In the genomic region with DNA sequence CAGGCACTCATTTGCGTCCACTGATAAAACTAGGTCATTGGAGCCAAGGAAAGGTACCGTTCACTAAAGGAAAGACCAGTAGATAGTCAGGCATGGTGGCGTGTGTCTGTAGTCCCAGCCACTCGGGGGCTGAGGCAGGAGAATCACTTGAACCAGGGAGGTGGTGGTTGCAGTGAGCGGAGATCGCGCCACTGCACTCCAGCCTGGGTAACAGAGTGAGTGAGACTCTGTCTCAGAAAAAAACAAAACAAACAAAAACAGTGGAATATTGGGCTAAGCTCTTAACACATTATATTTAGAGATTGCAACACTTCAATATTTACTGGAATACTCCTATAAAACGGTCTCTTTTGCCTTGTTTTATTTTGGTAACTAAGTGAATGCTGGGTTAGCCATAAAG, we compare ENCODE assay signal across 17 cellular contexts. TPM values are rescaled to one million over a fixed set of nuclear protein-coding genes. Genes with fewer than 3 reads are reported as not detected.
A peak's percentile ranks its signal among the peaks of the same experiment; 100 is the strongest.
DNase-seq lines count a peak whose midpoint lies in the region; ATAC-seq lines count a peak whose summit lies in the region.
"Had no signal": no experiment of that assay in that cellular context is flagged by ENCODE, and none has a peak within 500 bp of the region (broad histone marks: within the 10 kb centered on the region; RNA-seq: fewer than 3 reads in every experiment).

No MANE protein-coding gene starts in this region.

- peak overlapping the region; percentile 66 for H3K4me3 Mint-ChIP-seq in activated naive CD4-positive, alpha-beta T cell treated with anti-CD3 and anti-CD28 coated beads, Interleukin-2, amount 50 U/mL, for 24 hours
- peak overlapping the region in 2 of 3 donors; percentile 60 to 63 for H3K4me3 Mint-ChIP-seq in T-cell

- H3K9ac ChIP-seq in subcutaneous abdominal adipose tissue (ENCODE audit: low read length in 5 of 5) = peak overlapping the region in 2 of 5 donors; percentile 14 to 81

- no peak for ATAC-seq in T-cell (replicated peaks in 1 of 4)
- peak; percentile 68 for ATAC-seq in left lobe of liver
- no peak for ATAC-seq in GM21423 (IDR thresholded peaks at IDR 0.05; ENCODE audit: unreplicated experiment)

- H3K9me3 ChIP-seq in subcutaneous abdominal adipose tissue (ENCODE audit: control insufficient read depth in 5 of 5, low read length in 5 of 5) = no peaks in the 10 kb centered on the region
- H3K9me3 ChIP-seq: adrenal gland had no signal

- H3K4me3 ChIP-seq in subcutaneous abdominal adipose tissue (ENCODE audit: low read depth in 1 of 5, low read length in 5 of 5) = peak overlapping the region in 3 of 5 donors; percentile 4 to 37 (median 5)
- H3K4me3 ChIP-seq: adrenal gland had no signal

- peaks cover 11% of the 10 kb centered on the region for H3K36me3 Mint-ChIP-seq in activated naive CD4-positive, alpha-beta T cell treated with anti-CD3 and anti-CD28 coated beads, Interleukin-2, amount 50 U/mL, for 24 hours
- H3K36me3 Mint-ChIP-seq in T-cell = peaks cover 10% of the 10 kb centered on the region

- POLR2A ChIA-PET in T-cell (lab: Charles Lee) = interaction anchor here (0.7 to 0.9 kb wide), 2 partner anchors 13 to 20 kb away, joined by 3 to 4 read pairs; no protein-coding TSS in a partner anchor

- no peak for DNase-seq in activated naive CD4-positive, alpha-beta T cell treated with Interleukin-2 at 50 U/mL for 16 hours
- no peak for DNase-seq in T-cell
- no peak for DNase-seq in left lobe of liver (ENCODE audit: low spot score)
- DNase-seq in HUDEP-2 (lab: John Stamatoyannopoulos, UW; ENCODE audit: unreplicated experiment in 76 of 76) = no peak
- DNase-seq in NCI-H128 (lab: John Stamatoyannopoulos, UW; ENCODE audit: unreplicated experiment) = no peak
- DNase-seq: activated CD8-positive, alpha-beta memory T cell treated with anti-CD3 and anti-CD28 coated beads, Interleukin-2, amount 50 U/mL, for 4 hours; adrenal gland; erythroblast; glutamatergic neuron; kidney; NCI-H1417 treated with DMSO at 0.1 percent for 48 hours; NCI-H2227 treated with DMSO at 0.1 percent for 48 hours; right cardiac atrium; stimulated activated CD4-positive, alpha-beta T cell treated with anti-CD3 and anti-CD28 coated beads, Interleukin-4, amount 100 ng/mL, for 1 hour had no signal

- CTCF ChIA-PET in T-cell (lab: Charles Lee) = interaction anchor here in 1 of 2 donors (0.5 to 2.6 kb wide), 3 partner anchors 10 to 17 kb away, joined by 4 to 15 read pairs (median 5); partner anchors contain the start of gene MAP2K1

- H3K27me3 Mint-ChIP-seq in activated naive CD4-positive, alpha-beta T cell treated with anti-CD3 and anti-CD28 coated beads, Interleukin-2, amount 50 U/mL, for 24 hours = no peaks in the 10 kb centered on the region
- H3K27me3 Mint-ChIP-seq in T-cell = no peaks in the 10 kb centered on the region

- no peak overlapping the region for H3K27ac Mint-ChIP-seq in activated naive CD4-positive, alpha-beta T cell treated with anti-CD3 and anti-CD28 coated beads, Interleukin-2, amount 50 U/mL, for 24 hours
- H3K27ac Mint-ChIP-seq in T-cell = no peak overlapping the region

- peaks cover 86% of the 10 kb centered on the region for H3K4me1 Mint-ChIP-seq in activated naive CD4-positive, alpha-beta T cell treated with anti-CD3 and anti-CD28 coated beads, Interleukin-2, amount 50 U/mL, for 24 hours
- H3K4me1 Mint-ChIP-seq in T-cell = peaks cover 89 to 91% (median 90%) of the 10 kb centered on the region in 3 donors

- H3K36me3 ChIP-seq in subcutaneous abdominal adipose tissue (ENCODE audit: control insufficient read depth in 5 of 5, insufficient read depth in 5 of 5, low read length in 5 of 5) = no peaks in the 10 kb centered on the region
- H3K36me3 ChIP-seq: adrenal gland had no signal

- H3K27ac ChIP-seq in subcutaneous abdominal adipose tissue (ENCODE audit: low read depth, low read length) = peak overlapping the region; percentile 74
- H3K27ac ChIP-seq: adrenal gland had no signal

- H3K9me3 Mint-ChIP-seq in activated naive CD4-positive, alpha-beta T cell treated with anti-CD3 and anti-CD28 coated beads, Interleukin-2, amount 50 U/mL, for 24 hours = no peaks in the 10 kb centered on the region
- no peaks in the 10 kb centered on the region for H3K9me3 Mint-ChIP-seq in T-cell

- H3K4me1 ChIP-seq in subcutaneous abdominal adipose tissue (ENCODE audit: control insufficient read depth in 5 of 5, insufficient read depth in 5 of 5, low read length in 5 of 5) = peaks cover 10 to 89% (median 80%) of the 10 kb centered on the region in 5 donors

- H3K27me3 ChIP-seq in subcutaneous abdominal adipose tissue (ENCODE audit: control insufficient read depth in 5 of 5, insufficient read depth in 4 of 5, low read length in 5 of 5) = no peaks in the 10 kb centered on the region
- H3K27me3 ChIP-seq: adrenal gland had no signal

RNA-seq across cellular contexts. Expression of gene MAP2K1, which starts 17.4 kb away (rescaled TPM):
- total RNA-seq in T-cell = 10 to 100 TPM; 38.7 to 62.8 (median 49.4) TPM
- total RNA-seq in left lobe of liver = 73.8 TPM

RNA-seq across cellular contexts. Expression of gene TIPIN, which starts 47.6 kb away (rescaled TPM):
- total RNA-seq in T-cell (1 to 10 TPM; 3.6 to 8.4 (median 6.6) TPM), left lobe of liver (2.5 TPM)
